ENCODE assay signal across 10 cellular contexts in the genomic region with DNA sequence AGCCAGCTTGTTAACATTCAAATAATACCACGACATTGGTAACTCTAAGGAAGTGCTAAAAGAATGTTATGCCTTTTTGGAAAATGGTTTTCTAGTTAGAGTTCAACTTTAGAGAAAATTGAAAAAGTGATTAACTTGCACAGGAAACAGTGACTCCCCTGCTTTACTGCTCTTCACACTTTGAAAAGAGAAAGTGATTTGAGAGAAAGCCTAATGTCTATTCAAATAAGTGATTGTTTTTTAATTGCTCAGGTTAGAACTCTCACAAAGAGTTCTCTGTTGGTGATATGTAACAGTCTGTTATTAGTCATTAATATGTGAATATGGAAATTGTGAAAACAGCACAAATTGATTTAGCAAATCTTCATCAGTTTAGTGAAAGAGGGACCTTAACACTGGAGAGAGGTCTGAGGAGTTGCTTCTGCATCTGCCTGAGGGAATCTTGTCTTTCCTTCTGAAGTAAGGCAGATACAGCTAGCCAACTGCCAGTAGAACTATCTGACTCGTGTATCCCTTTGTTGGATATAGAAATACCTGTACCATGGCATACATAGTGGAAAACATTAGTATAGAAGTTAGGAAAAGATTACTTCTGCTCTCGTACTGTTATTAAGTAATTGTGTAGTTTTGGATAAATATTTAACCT. TPM values are rescaled to one million over a fixed set of nuclear protein-coding genes. Genes with fewer than 3 reads are reported as not detected.
DNase-seq lines count a peak whose midpoint lies in the region; FAIRE-seq and TF ChIP-seq lines count a peak whose summit lies in the region.
"Had no signal": no experiment of that assay in that cellular context is flagged by ENCODE, and none has a peak within 500 bp of the region (broad histone marks: within the 10 kb centered on the region; RNA-seq: fewer than 3 reads in every experiment).

No MANE protein-coding gene starts in this region.

- no peak for DNase-seq in activated T-cell treated with anti-CD3 and anti-CD28 coated beads, Interleukin-2, amount 50 U/mL, for 24 hours
- no peak for DNase-seq in activated T-cell treated with anti-CD3 and anti-CD28 coated beads for 4 hours
- DNase-seq in activated CD4-positive, alpha-beta memory T cell treated with anti-CD3 and anti-CD28 coated beads, Interleukin-2, amount 10 ng/mL, durations not matched to agents 7 days and 5 days, result no peak
- peak; percentile 29 for DNase-seq in superior temporal gyrus (ENCODE audit: extremely low spot score)
- no peak for DNase-seq in GM10248 (ENCODE audit: extremely low spot score)
- no peak for DNase-seq in SKM-1 (lab: John Stamatoyannopoulos, UW; ENCODE audit: unreplicated experiment)
- DNase-seq in HuH-7.5 (ENCODE audit: low spot score), result no peak
- DNase-seq: activated CD4-positive, alpha-beta T cell treated with anti-CD3 and anti-CD28 coated beads, Interleukin-2, amount 50 U/mL, for 4 hours; MM.1S had no signal

- H3K27me3 Mint-ChIP-seq in activated T-cell treated with anti-CD3 and anti-CD28 coated beads, Interleukin-2, amount 50 U/mL, for 24 hours, result no peaks in the 10 kb centered on the region
- H3K27me3 Mint-ChIP-seq in activated CD4-positive, alpha-beta memory T cell treated with anti-CD3 and anti-CD28 coated beads, Interleukin-2, amount 10 ng/mL, durations not matched to agents 7 days and 5 days, result no peaks in the 10 kb centered on the region

- POLR2A ChIA-PET in activated CD4-positive, alpha-beta memory T cell treated with anti-CD3 and anti-CD28 coated beads, Interleukin-2, amount 10 ng/mL, durations not matched to agents 7 days and 5 days (lab: Charles Lee), result interaction anchor here (0.8 to 5.3 kb wide), 6 partner anchors 12 to 152 kb away, joined by 3 to 29 read pairs (median 4); a partner anchor contains a TSS
- POLR2A ChIA-PET in GM10248 (lab: Yijun Ruan, JAX), result interaction anchor here (0.9 kb wide), 1 partner anchor 19 kb away, joined by 3 read pairs; no protein-coding TSS in a partner anchor

- no peak for TF ChIP-seq CTCF in GM10248 (IDR thresholded peaks at IDR 0.05; ENCODE audit: control extremely low read depth, extremely low read depth, low read depth, missing control alignments)

- peak overlapping the region; percentile 93 for H3K27ac Mint-ChIP-seq in activated T-cell treated with anti-CD3 and anti-CD28 coated beads, Interleukin-2, amount 50 U/mL, for 24 hours
- peak overlapping the region; percentile 76 for H3K27ac Mint-ChIP-seq in activated CD4-positive, alpha-beta memory T cell treated with anti-CD3 and anti-CD28 coated beads, Interleukin-2, amount 10 ng/mL, durations not matched to agents 7 days and 5 days

- peaks cover 81% of the 10 kb centered on the region for H3K4me1 Mint-ChIP-seq in activated T-cell treated with anti-CD3 and anti-CD28 coated beads, Interleukin-2, amount 50 U/mL, for 24 hours (ENCODE audit: low read depth)
- H3K4me1 Mint-ChIP-seq in activated CD4-positive, alpha-beta memory T cell treated with anti-CD3 and anti-CD28 coated beads, Interleukin-2, amount 10 ng/mL, durations not matched to agents 7 days and 5 days, result peaks cover 74% of the 10 kb centered on the region

- peak; percentile 88 for FAIRE-seq in islet of Langerhans (lab: Jason Lieb, UNC)

- H3K9me3 Mint-ChIP-seq in activated T-cell treated with anti-CD3 and anti-CD28 coated beads, Interleukin-2, amount 50 U/mL, for 24 hours, result no peaks in the 10 kb centered on the region
- no peaks in the 10 kb centered on the region for H3K9me3 Mint-ChIP-seq in activated CD4-positive, alpha-beta memory T cell treated with anti-CD3 and anti-CD28 coated beads, Interleukin-2, amount 10 ng/mL, durations not matched to agents 7 days and 5 days

- CTCF ChIA-PET in activated CD4-positive, alpha-beta memory T cell treated with anti-CD3 and anti-CD28 coated beads, Interleukin-2, amount 10 ng/mL, durations not matched to agents 7 days and 5 days (lab: Charles Lee), result interaction anchor here (1.0 to 1.1 kb wide), 2 partner anchors 26 to 78 kb away, joined by 4 to 5 read pairs; a partner anchor contains a TSS
- CTCF ChIA-PET in GM10248 (lab: Yijun Ruan, JAX), result interaction anchor here (0.7 to 1.5 kb wide), 3 partner anchors 10 to 26 kb away, joined by 4 to 6 read pairs (median 4); a partner anchor contains a TSS

- H3K4me3 Mint-ChIP-seq in activated T-cell treated with anti-CD3 and anti-CD28 coated beads, Interleukin-2, amount 50 U/mL, for 24 hours, result peak overlapping the region; percentile 69
- H3K4me3 Mint-ChIP-seq in activated CD4-positive, alpha-beta memory T cell treated with anti-CD3 and anti-CD28 coated beads, Interleukin-2, amount 10 ng/mL, durations not matched to agents 7 days and 5 days, result peak overlapping the region; percentile 44

- peaks cover 57% of the 10 kb centered on the region for H3K36me3 Mint-ChIP-seq in activated T-cell treated with anti-CD3 and anti-CD28 coated beads, Interleukin-2, amount 50 U/mL, for 24 hours (ENCODE audit: low read depth)
- H3K36me3 Mint-ChIP-seq in activated CD4-positive, alpha-beta memory T cell treated with anti-CD3 and anti-CD28 coated beads, Interleukin-2, amount 10 ng/mL, durations not matched to agents 7 days and 5 days (ENCODE audit: low read depth), result peaks cover 56% of the 10 kb centered on the region

RNA-seq across cellular contexts. Expression of a gene that starts 25.5 kb away (rescaled TPM):
- 100 to 1,000 TPM; 129 to 134 TPM for total RNA-seq in activated CD4-positive, alpha-beta memory T cell treated with anti-CD3 and anti-CD28 coated beads, Interleukin-2, amount 10 ng/mL, durations not matched to agents 7 days and 5 days
